In the genomic region with DNA sequence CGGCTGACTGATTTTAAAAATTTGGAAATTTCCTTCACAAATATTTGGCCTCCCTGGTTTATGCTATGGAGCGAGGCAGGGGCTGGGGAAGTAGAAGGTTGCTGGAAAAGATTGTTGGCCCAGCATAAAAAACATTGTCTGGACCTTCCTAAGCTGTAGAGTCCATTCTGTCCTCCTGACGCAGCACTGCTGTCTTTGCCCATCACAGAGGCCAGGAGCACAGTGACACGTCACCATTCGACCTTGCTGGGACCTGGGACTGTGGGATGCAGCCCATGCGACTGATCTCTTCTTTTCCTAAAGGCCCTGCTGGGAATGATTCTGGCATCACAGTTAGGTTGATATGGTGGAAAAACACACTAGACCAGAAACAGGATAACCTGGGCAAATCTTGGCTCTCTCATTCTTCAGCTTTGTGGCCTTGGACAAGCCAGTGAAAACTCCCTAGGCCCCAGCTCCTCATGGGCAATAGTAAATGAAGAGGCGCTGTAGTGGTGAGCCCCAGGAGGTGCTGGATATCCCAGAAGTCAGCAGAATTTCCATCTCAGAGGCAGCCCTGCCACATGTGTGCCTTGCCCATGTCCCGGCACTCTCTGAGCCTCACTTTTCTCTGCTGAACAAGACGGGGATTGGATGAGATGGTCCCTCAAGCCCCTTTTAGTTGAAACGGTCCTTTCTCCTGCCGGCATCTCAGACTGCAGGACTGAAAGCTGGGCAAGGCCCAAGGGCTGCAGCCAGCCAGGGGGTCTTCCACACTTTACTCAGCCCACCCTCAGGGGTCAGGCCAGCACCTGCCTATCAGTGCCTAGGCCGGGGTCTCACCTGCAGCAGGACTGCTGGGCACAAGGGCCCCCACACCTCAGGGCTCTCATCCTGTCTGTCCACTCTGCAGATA, we compare ENCODE assay signal across 16 cellular contexts.
DNase-seq lines count a peak whose midpoint lies in the region; ATAC-seq, FAIRE-seq and TF ChIP-seq lines count a peak whose summit lies in the region.
"Had no signal": no experiment of that assay in that cellular context is flagged by ENCODE, and none has a peak within 500 bp of the region (broad histone marks: within the 10 kb centered on the region; RNA-seq: fewer than 3 reads in every experiment).

No MANE protein-coding gene starts in this region.

- no peak overlapping the region for H4K91ac ChIP-seq in H1 (replicated peaks; ENCODE audit: insufficient read length, low read length)

- no peak overlapping the region for H2BK20ac ChIP-seq in H1 (ENCODE audit: low read length)

- TF ChIP-seq POLR2A in H1 (IDR thresholded peaks at IDR 0.05; ENCODE audit: control extremely low read depth in 1 of 2, low read depth in 2 of 2, low read length in 2 of 2), result no peak

- no peak overlapping the region for H2BK15ac ChIP-seq in H1 (ENCODE audit: low read length)

- H3K4me1 Mint-ChIP-seq in nephron progenitor cell, result peaks cover 10% of the 10 kb centered on the region
- peaks cover 0 to 5% (median 0%) of the 10 kb centered on the region in 7 donors for H3K4me1 Mint-ChIP-seq in naive thymus-derived CD4-positive, alpha-beta T cell

- H3K18ac ChIP-seq in H1 (ENCODE audit: extremely low read depth, low read length), result no peak overlapping the region

- H3K27ac Mint-ChIP-seq in nephron progenitor cell, result peak overlapping the region; percentile 64
- no peak overlapping the region for H3K27ac Mint-ChIP-seq in naive thymus-derived CD4-positive, alpha-beta T cell
- H3K27ac Mint-ChIP-seq: activated CD8-positive, alpha-beta T cell treated with anti-CD3 and anti-CD28 coated beads, Interleukin-2, amount 10 ng/mL, durations not matched to agents 7 days and 5 days had no signal

- no peak overlapping the region for H3K23ac ChIP-seq in H1 (ENCODE audit: insufficient read length)

- H3K9me3 ChIP-seq in H1 (ENCODE audit: insufficient read depth in 2 of 2, low read depth in 1 of 2, low read length in 1 of 2) (no peaks in the 10 kb centered on the region), tibial artery (no peaks in the 10 kb centered on the region)
- no peaks in the 10 kb centered on the region for H3K9me3 ChIP-seq in naive thymus-derived CD4-positive, alpha-beta T cell (ENCODE audit: control insufficient read depth in 2 of 3, low read length in 3 of 3)
- H3K9me3 ChIP-seq: body of pancreas had no signal

- no peaks in the 10 kb centered on the region for H3K23me2 ChIP-seq in H1 (ENCODE audit: low read depth, low read length)

- no peak overlapping the region for H3K56ac ChIP-seq in H1 (replicated peaks; ENCODE audit: insufficient read length, low read depth, low read length)

- DNase-seq in H1 (ENCODE audit: low read depth in 1 of 2, low spot score in 2 of 2) (no peak), nephron progenitor cell (no peak), tibial artery (no peak), NCI-H2029 (lab: John Stamatoyannopoulos, UW) (no peak)
- no peak for DNase-seq in naive thymus-derived CD4-positive, alpha-beta T cell
- DNase-seq: activated CD8-positive, alpha-beta T cell treated with anti-CD3 and anti-CD28 coated beads, Interleukin-2, amount 10 ng/mL, durations not matched to agents 7 days and 5 days; activated effector memory CD4-positive, alpha-beta T cell treated with anti-CD3 and anti-CD28 coated beads, Interleukin-2, amount 50 U/mL, for 16 hours; H7; NCI-H1048; NCI-H2171 treated with DMSO at 0.1 percent for 48 hours; stimulated activated naive CD8-positive, alpha-beta T cell treated with anti-CD3 and anti-CD28 coated beads, Interleukin-15, Interleukin-2, amounts not matched to agents 100 U/mL and 50 U/mL, for 24 hours had no signal

- H4K5ac ChIP-seq in H1 (ENCODE audit: insufficient read length, low read depth, low read length), result no peak overlapping the region

- H3K4me3 Mint-ChIP-seq in nephron progenitor cell, result no peak overlapping the region
- H3K4me3 Mint-ChIP-seq in naive thymus-derived CD4-positive, alpha-beta T cell, result no peak overlapping the region
- H3K4me3 Mint-ChIP-seq: activated CD8-positive, alpha-beta T cell treated with anti-CD3 and anti-CD28 coated beads, Interleukin-2, amount 10 ng/mL, durations not matched to agents 7 days and 5 days had no signal

- no peak overlapping the region for H3K9ac ChIP-seq in H1 (replicated peaks in 1 of 4; ENCODE audit: extremely low read depth in 1 of 4, low read depth in 3 of 4, low read length in 3 of 4)

- H3K27me3 ChIP-seq in H1 (replicated peaks in 1 of 4; ENCODE audit: control insufficient read depth in 3 of 4, extremely low read depth in 1 of 4, insufficient read depth in 3 of 4, low read length in 3 of 4), result no peaks in the 10 kb centered on the region
- no peaks in the 10 kb centered on the region for H3K27me3 ChIP-seq in tibial artery
- H3K27me3 ChIP-seq in naive thymus-derived CD4-positive, alpha-beta T cell (ENCODE audit: control insufficient read depth in 2 of 2, insufficient read depth in 2 of 2, low read length in 2 of 2), result no peaks in the 10 kb centered on the region
- H3K27me3 ChIP-seq: body of pancreas had no signal

- H3K4me3 ChIP-seq in H1 (ENCODE audit: extremely low read depth in 1 of 4, insufficient read depth in 2 of 4, low read depth in 3 of 4, low read length in 4 of 4) (no peak overlapping the region), tibial artery (no peak overlapping the region)
- no peak overlapping the region for H3K4me3 ChIP-seq in naive thymus-derived CD4-positive, alpha-beta T cell (ENCODE audit: low read length)
- H3K4me3 ChIP-seq: body of pancreas, skin epidermis had no signal

- no peaks in the 10 kb centered on the region for H4K20me1 ChIP-seq in H1 (replicated peaks in 1 of 2; ENCODE audit: control insufficient read depth in 1 of 2, insufficient read depth in 2 of 2, low read length in 2 of 2)

- TF ChIP-seq CTCF in H1 (IDR thresholded peaks at IDR 0.05; ENCODE audit: control extremely low read depth in 1 of 3, insufficient read depth in 1 of 3, low read depth in 1 of 3, low read length in 3 of 3), result no peak
- no peak for TF ChIP-seq CTCF in nephron progenitor cell (IDR thresholded peaks at IDR 0.05)
- no peak for TF ChIP-seq CTCF in tibial artery (IDR thresholded peaks at IDR 0.05)

- peaks cover 78% of the 10 kb centered on the region for H3K36me3 Mint-ChIP-seq in nephron progenitor cell (ENCODE audit: low read depth)
- no peaks in the 10 kb centered on the region for H3K36me3 Mint-ChIP-seq in naive thymus-derived CD4-positive, alpha-beta T cell

- H3K27ac ChIP-seq in adipose tissue (ENCODE audit: low read depth, low read length) (peak overlapping the region; percentile 21), H1 (ENCODE audit: low read depth, low read length) (no peak overlapping the region), tibial artery (peak overlapping the region; percentile 81 to 84)
- no peak overlapping the region for H3K27ac ChIP-seq in naive thymus-derived CD4-positive, alpha-beta T cell (ENCODE audit: low read depth, low read length)
- H3K27ac ChIP-seq: body of pancreas, C4-2B had no signal

- no peak overlapping the region for H2BK5ac ChIP-seq in H1 (ENCODE audit: low read depth, low read length)

- intact Hi-C loops in tibial artery (cut with DNase I; ENCODE audit: low total_unique reads), result no loop called here
- intact Hi-C loops in naive thymus-derived CD4-positive, alpha-beta T cell (cut with micrococcal nuclease), result no loop called here

- H3K4me1 ChIP-seq in H1 (replicated peaks in 1 of 4; ENCODE audit: control insufficient read depth in 3 of 4, insufficient read depth in 4 of 4, low read length in 3 of 4) (peaks cover 0 to 2% (median under 1%) of the 10 kb centered on the region in 4 experiments; a peak in 3 of 7 replicates), tibial artery (peaks cover 9 to 62% (median 46%) of the 10 kb centered on the region in 4 donors)
- no peaks in the 10 kb centered on the region for H3K4me1 ChIP-seq in naive thymus-derived CD4-positive, alpha-beta T cell (ENCODE audit: control insufficient read depth in 2 of 2, insufficient read depth in 2 of 2, low read length in 2 of 2)

- H3K9me3 Mint-ChIP-seq in nephron progenitor cell, result no peaks in the 10 kb centered on the region
- no peaks in the 10 kb centered on the region for H3K9me3 Mint-ChIP-seq in naive thymus-derived CD4-positive, alpha-beta T cell

- ATAC-seq in GM21515 (IDR thresholded peaks at IDR 0.05; ENCODE audit: unreplicated experiment), result no peak
- no peak for ATAC-seq in naive thymus-derived CD4-positive, alpha-beta T cell
- ATAC-seq: activated CD8-positive, alpha-beta T cell treated with anti-CD3 and anti-CD28 coated beads, Interleukin-2, amount 10 ng/mL, durations not matched to agents 7 days and 5 days; stimulated activated naive CD8-positive, alpha-beta T cell treated with anti-CD3 and anti-CD28 coated beads, Interleukin-15, Interleukin-2, amounts not matched to agents 100 U/mL and 50 U/mL, for 24 hours had no signal

- H3K27me3 Mint-ChIP-seq in nephron progenitor cell (ENCODE audit: low read depth, poor library complexity), result no peaks in the 10 kb centered on the region
- H3K27me3 Mint-ChIP-seq in naive thymus-derived CD4-positive, alpha-beta T cell, result peaks cover 0 to 12% (median 0%) of the 10 kb centered on the region in 5 donors

- no peak for TF ChIP-seq RAD21 in H1 (IDR thresholded peaks at IDR 0.05 in 1 of 2, conservative IDR thresholded peaks at IDR 0.05 in 1 of 2; ENCODE audit: low read depth in 2 of 2, low read length in 2 of 2)

- H2AK5ac ChIP-seq in H1 (ENCODE audit: low read depth, low read length), result no peak overlapping the region

- H3K79me2 ChIP-seq in H1 (ENCODE audit: control insufficient read depth in 1 of 2, insufficient read depth in 2 of 2, low read length in 2 of 2), result no peaks in the 10 kb centered on the region

- H3K4ac ChIP-seq in H1 (replicated peaks; ENCODE audit: insufficient read length, low read depth, low read length), result no peak overlapping the region

- CTCF ChIA-PET in H1 (lab: Charles Lee; ENCODE audit: partially characterized antibody), result interaction anchor here (1.0 to 6.9 kb wide), 5 partner anchors 8 to 249 kb away, joined by 3 to 67 read pairs (median 4); no protein-coding TSS in a partner anchor
- CTCF ChIA-PET in naive thymus-derived CD4-positive, alpha-beta T cell (lab: Charles Lee), result no interaction called here

- no peak overlapping the region for H4K8ac ChIP-seq in H1 (ENCODE audit: extremely low read depth, insufficient read depth, low read length)

- no peak overlapping the region for H3K14ac ChIP-seq in H1 (ENCODE audit: insufficient read length)

- no peak overlapping the region for H2BK12ac ChIP-seq in H1 (ENCODE audit: low read depth, low read length)

- no peaks in the 10 kb centered on the region for H3K79me1 ChIP-seq in H1 (ENCODE audit: low read depth, low read length)

- no peak overlapping the region for H2AFZ ChIP-seq in H1 (ENCODE audit: low read length)

- POLR2A ChIA-PET in H1 (lab: Charles Lee; ENCODE audit: partially characterized antibody), result interaction anchor here (1.3 to 2.1 kb wide), 2 partner anchors 8 to 10 kb away, joined by 3 to 5 read pairs; no protein-coding TSS in a partner anchor
- POLR2A ChIA-PET in naive thymus-derived CD4-positive, alpha-beta T cell (lab: Charles Lee), result no interaction called here

- TF ChIP-seq EP300 in H1 (IDR thresholded peaks at IDR 0.05; ENCODE audit: borderline replicate concordance in 1 of 2, low read depth in 2 of 2, low read length in 2 of 2), result no peak

- peaks cover 18 to 73% (median 47%) of the 10 kb centered on the region in 4 experiments for H3K36me3 ChIP-seq in H1 (ENCODE audit: control insufficient read depth in 2 of 4, insufficient read depth in 4 of 4, low read length in 3 of 4)
- H3K36me3 ChIP-seq in tibial artery, result no peaks in the 10 kb centered on the region
- H3K36me3 ChIP-seq in naive thymus-derived CD4-positive, alpha-beta T cell (ENCODE audit: control insufficient read depth in 2 of 3, insufficient read depth in 3 of 3, low read length in 3 of 3), result no peaks in the 10 kb centered on the region

- H3K4me2 ChIP-seq in H1 (ENCODE audit: insufficient read depth in 1 of 2, low read depth in 2 of 2, low read length in 2 of 2), result no peak overlapping the region

- WGBS in adipose tissue, 3 donors, result 90 to 93% (median 91%) methylated on average over 12 of the region's 12 CpGs
- WGBS in H1 (ENCODE audit: extremely low coverage in 1 of 2, insufficient coverage in 1 of 2, insufficient read length in 1 of 2, insufficient replicate concordance in 2 of 2, low coverage in 1 of 2, low lambda C conversion rate in 2 of 2, missing lambda C conversion rate in 1 of 2), 2 experiments, result 92% methylated on average over 12 of the region's 12 CpGs; no CpG with 5 or more reads in 1 of the 2 experiments

- no peak for FAIRE-seq in H1 (lab: Jason Lieb, UNC)

- no peak overlapping the region for H2BK120ac ChIP-seq in H1 (replicated peaks; ENCODE audit: low read depth, low read length)

Comparison
In these comparisons a context has a peak if more than half of its experiments do, and no peak if none do; other contexts are left out.
1. H3K27ac ChIP-seq: peak in adipose tissue (single experiment) and tibial artery (2 of 2); none in H1 (single experiment) and naive thymus-derived CD4-positive, alpha-beta T cell (single experiment).